Comparison of ENCODE assay signal across 3 cellular contexts in the genomic region with DNA sequence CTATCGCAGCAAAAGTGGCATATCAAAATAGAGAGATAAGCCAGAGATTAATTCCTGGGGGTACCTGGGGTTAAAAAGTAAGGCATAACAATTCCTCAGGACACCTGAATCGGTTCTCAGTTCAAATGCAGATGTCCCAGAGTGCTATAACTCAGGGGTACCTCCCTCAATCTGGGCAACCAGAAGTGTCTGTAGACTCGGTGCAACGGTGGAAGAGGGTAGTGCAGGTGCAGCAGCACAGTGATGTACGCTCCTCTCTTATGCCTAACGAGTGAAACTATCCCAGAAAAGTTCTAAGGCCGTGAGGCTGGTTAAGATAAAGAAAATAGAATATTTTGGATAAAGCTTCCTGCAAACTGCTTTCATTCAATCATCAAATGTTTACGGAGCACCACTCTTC.
TF ChIP-seq lines count a peak whose summit lies in the region.

No MANE protein-coding gene starts in this region.

TF ChIP-seq in GM23338, 12 proteins besides CTCF, POLR2A, EP300 and RAD21 (continues in another document):
- TF ChIP-seq ZNF114 (CRISPR knock-in tag; IDR thresholded peaks at IDR 0.05) (no peak), STAT1 (IDR thresholded peaks at IDR 0.05; ENCODE audit: unreplicated experiment) (no peak), POLR2AphosphoS5 (IDR thresholded peaks at IDR 0.05; ENCODE audit: low read depth) (no peak), ZNF331 (CRISPR knock-in tag; IDR thresholded peaks at IDR 0.05; ENCODE audit: low read depth) (no peak)
- TF ChIP-seq, protein P1, sequence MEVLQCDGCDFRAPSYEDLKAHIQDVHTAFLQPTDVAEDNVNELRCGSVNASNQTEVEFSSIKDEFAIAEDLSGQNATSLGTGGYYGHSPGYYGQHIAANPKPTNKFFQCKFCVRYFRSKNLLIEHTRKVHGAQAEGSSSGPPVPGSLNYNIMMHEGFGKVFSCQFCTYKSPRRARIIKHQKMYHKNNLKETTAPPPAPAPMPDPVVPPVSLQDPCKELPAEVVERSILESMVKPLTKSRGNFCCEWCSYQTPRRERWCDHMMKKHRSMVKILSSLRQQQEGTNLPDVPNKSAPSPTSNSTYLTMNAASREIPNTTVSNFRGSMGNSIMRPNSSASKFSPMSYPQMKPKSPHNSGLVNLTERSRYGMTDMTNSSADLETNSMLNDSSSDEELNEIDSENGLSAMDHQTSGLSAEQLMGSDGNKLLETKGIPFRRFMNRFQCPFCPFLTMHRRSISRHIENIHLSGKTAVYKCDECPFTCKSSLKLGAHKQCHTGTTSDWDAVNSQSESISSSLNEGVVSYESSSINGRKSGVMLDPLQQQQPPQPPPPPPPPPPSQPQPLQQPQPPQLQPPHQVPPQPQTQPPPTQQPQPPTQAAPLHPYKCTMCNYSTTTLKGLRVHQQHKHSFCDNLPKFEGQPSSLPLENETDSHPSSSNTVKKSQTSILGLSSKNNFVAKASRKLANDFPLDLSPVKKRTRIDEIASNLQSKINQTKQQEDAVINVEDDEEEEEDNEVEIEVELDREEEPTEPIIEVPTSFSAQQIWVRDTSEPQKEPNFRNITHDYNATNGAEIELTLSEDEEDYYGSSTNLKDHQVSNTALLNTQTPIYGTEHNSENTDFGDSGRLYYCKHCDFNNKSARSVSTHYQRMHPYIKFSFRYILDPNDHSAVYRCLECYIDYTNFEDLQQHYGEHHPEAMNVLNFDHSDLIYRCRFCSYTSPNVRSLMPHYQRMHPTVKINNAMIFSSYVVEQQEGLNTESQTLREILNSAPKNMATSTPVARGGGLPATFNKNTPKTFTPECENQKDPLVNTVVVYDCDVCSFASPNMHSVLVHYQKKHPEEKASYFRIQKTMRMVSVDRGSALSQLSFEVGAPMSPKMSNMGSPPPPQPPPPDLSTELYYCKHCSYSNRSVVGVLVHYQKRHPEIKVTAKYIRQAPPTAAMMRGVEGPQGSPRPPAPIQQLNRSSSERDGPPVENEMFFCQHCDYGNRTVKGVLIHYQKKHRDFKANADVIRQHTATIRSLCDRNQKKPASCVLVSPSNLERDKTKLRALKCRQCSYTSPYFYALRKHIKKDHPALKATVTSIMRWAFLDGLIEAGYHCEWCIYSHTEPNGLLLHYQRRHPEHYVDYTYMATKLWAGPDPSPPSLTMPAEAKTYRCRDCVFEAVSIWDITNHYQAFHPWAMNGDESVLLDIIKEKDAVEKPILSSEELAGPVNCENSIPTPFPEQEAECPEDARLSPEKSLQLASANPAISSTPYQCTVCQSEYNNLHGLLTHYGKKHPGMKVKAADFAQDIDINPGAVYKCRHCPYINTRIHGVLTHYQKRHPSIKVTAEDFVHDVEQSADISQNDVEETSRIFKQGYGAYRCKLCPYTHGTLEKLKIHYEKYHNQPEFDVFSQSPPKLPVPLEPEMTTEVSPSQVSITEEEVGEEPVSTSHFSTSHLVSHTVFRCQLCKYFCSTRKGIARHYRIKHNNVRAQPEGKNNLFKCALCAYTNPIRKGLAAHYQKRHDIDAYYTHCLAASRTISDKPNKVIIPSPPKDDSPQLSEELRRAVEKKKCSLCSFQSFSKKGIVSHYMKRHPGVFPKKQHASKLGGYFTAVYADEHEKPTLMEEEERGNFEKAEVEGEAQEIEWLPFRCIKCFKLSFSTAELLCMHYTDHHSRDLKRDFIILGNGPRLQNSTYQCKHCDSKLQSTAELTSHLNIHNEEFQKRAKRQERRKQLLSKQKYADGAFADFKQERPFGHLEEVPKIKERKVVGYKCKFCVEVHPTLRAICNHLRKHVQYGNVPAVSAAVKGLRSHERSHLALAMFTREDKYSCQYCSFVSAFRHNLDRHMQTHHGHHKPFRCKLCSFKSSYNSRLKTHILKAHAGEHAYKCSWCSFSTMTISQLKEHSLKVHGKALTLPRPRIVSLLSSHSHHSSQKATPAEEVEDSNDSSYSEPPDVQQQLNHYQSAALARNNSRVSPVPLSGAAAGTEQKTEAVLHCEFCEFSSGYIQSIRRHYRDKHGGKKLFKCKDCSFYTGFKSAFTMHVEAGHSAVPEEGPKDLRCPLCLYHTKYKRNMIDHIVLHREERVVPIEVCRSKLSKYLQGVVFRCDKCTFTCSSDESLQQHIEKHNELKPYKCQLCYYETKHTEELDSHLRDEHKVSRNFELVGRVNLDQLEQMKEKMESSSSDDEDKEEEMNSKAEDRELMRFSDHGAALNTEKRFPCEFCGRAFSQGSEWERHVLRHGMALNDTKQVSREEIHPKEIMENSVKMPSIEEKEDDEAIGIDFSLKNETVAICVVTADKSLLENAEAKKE (CRISPR knock-in tag; IDR thresholded peaks at IDR 0.05), result no peak

TF ChIP-seq in WTC11, 78 proteins besides CTCF, POLR2A, EP300 and RAD21:
- TF ChIP-seq TCF7 (CRISPR knock-in tag; IDR thresholded peaks at IDR 0.05; ENCODE audit: low read depth), result no peak
- no peak for TF ChIP-seq OVOL2 (CRISPR knock-in tag; IDR thresholded peaks at IDR 0.05; ENCODE audit: borderline replicate concordance)
- TF ChIP-seq, protein P2, sequence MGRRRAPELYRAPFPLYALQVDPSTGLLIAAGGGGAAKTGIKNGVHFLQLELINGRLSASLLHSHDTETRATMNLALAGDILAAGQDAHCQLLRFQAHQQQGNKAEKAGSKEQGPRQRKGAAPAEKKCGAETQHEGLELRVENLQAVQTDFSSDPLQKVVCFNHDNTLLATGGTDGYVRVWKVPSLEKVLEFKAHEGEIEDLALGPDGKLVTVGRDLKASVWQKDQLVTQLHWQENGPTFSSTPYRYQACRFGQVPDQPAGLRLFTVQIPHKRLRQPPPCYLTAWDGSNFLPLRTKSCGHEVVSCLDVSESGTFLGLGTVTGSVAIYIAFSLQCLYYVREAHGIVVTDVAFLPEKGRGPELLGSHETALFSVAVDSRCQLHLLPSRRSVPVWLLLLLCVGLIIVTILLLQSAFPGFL (CRISPR knock-in tag; IDR thresholded peaks at IDR 0.05; ENCODE audit: borderline replicate concordance), result no peak
- TF ChIP-seq, protein P3, sequence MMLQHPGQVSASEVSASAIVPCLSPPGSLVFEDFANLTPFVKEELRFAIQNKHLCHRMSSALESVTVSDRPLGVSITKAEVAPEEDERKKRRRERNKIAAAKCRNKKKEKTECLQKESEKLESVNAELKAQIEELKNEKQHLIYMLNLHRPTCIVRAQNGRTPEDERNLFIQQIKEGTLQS (CRISPR knock-in tag; conservative IDR thresholded peaks at IDR 0.05), result no peak
- TF ChIP-seq SOX15 (CRISPR knock-in tag; IDR thresholded peaks at IDR 0.05), result no peak
- TF ChIP-seq, protein P4, sequence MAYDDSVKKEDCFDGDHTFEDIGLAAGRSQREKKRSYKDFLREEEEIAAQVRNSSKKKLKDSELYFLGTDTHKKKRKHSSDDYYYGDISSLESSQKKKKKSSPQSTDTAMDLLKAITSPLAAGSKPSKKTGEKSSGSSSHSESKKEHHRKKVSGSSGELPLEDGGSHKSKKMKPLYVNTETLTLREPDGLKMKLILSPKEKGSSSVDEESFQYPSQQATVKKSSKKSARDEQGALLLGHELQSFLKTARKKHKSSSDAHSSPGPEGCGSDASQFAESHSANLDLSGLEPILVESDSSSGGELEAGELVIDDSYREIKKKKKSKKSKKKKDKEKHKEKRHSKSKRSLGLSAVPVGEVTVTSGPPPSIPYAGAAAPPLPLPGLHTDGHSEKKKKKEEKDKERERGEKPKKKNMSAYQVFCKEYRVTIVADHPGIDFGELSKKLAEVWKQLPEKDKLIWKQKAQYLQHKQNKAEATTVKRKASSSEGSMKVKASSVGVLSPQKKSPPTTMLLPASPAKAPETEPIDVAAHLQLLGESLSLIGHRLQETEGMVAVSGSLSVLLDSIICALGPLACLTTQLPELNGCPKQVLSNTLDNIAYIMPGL (CRISPR knock-in tag; IDR thresholded peaks at IDR 0.05), result no peak
- TF ChIP-seq ESRRA (CRISPR knock-in tag; IDR thresholded peaks at IDR 0.05; ENCODE audit: borderline replicate concordance), result no peak
- no peak for TF ChIP-seq PRRX2 (CRISPR knock-in tag; IDR thresholded peaks at IDR 0.05)
- no peak for TF ChIP-seq MYBL2 (CRISPR knock-in tag; IDR thresholded peaks at IDR 0.05)

TF ChIP-seq in HEK293T, 16 proteins besides CTCF, POLR2A, EP300 and RAD21:
- TF ChIP-seq, protein P5, sequence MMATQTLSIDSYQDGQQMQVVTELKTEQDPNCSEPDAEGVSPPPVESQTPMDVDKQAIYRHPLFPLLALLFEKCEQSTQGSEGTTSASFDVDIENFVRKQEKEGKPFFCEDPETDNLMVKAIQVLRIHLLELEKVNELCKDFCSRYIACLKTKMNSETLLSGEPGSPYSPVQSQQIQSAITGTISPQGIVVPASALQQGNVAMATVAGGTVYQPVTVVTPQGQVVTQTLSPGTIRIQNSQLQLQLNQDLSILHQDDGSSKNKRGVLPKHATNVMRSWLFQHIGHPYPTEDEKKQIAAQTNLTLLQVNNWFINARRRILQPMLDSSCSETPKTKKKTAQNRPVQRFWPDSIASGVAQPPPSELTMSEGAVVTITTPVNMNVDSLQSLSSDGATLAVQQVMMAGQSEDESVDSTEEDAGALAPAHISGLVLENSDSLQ (IDR thresholded peaks at IDR 0.05), result no peak
- TF ChIP-seq LEF1 (IDR thresholded peaks at IDR 0.05; ENCODE audit: borderline replicate concordance) (no peak), FOXA1 (IDR thresholded peaks at IDR 0.05) (no peak), ELF4 (IDR thresholded peaks at IDR 0.05) (no peak), CTBP1 (IDR thresholded peaks at IDR 0.05; ENCODE audit: borderline replicate concordance) (no peak), HDGF (IDR thresholded peaks at IDR 0.05; ENCODE audit: borderline replicate concordance) (no peak), FOXK2 (IDR thresholded peaks at IDR 0.05) (no peak)
TF ChIP-seq in HEK293T: peak in this region for 0.
